Comparison of ENCODE assay signal across 1 cellular context in the genomic region with DNA sequence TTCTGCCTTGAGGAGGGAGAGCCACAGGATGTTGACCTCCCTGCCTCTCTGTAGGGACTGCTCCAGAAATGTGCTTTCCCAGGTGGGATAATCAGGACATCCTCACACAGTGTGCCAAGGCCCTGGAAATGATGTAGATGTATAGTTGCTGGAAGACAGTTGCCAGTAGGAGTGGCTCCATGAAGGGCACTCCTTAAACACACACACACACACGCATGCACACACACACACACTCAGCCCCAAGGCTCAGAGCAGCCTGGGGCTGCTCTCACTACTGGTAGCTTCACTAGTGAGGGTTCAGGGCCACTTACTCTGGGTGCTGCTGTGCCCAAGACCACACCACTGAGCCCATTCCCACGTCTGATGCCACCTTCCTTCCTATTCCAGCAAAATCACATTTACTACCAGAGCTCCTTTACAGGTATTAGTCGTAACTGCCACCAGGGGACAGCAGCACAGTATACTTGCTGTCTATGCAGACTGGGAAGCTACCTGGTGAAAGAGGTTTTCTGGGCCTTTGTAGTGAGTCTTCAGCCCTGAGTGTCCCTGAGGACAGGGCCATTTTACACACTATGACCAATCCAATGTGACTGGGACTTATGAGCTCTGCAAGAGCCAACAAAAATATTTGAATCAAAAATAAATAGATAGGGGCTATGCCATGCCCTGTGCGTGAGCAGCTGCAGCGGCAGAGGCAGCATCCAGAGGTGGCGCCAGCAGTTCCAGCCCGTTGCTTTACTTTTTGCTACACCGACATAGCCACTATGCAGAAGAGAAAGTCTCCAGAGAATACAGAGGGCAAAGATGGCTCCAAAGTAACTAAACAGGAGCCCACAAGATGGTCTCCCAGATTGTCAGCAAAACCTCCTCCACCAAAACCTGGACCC.
TF ChIP-seq lines count a peak whose summit lies in the region.

No MANE protein-coding gene starts in this region.

TF ChIP-seq in HepG2, 621 proteins besides CTCF, POLR2A, EP300 and RAD21:
- TF ChIP-seq MIER3 (CRISPR knock-in tag; IDR thresholded peaks at IDR 0.05; ENCODE audit: borderline replicate concordance) (no peak), SMC3 (IDR thresholded peaks at IDR 0.05; ENCODE audit: low read length) (peak; percentile 66; the same call in 1 of the 2 replicates), U2AF2 (IDR thresholded peaks at IDR 0.05; ENCODE audit: low read depth, low read length) (no peak), HNRNPH1 (optimal IDR thresholded peaks at IDR 0.05; ENCODE audit: low read depth, low read length) (no peak), ZNF510 (CRISPR knock-in tag; IDR thresholded peaks at IDR 0.05; ENCODE audit: low read depth) (no peak), HCFC1 (IDR thresholded peaks at IDR 0.05; ENCODE audit: low read depth, low read length) (no peak), RARA (CRISPR knock-in tag; IDR thresholded peaks at IDR 0.05) (no peak), ZNF737 (CRISPR knock-in tag; IDR thresholded peaks at IDR 0.05; ENCODE audit: borderline replicate concordance) (no peak), STAG1 (CRISPR knock-in tag; IDR thresholded peaks at IDR 0.05) (peak; percentile 23; the same call in 1 of the 2 replicates)
- TF ChIP-seq, protein P1, sequence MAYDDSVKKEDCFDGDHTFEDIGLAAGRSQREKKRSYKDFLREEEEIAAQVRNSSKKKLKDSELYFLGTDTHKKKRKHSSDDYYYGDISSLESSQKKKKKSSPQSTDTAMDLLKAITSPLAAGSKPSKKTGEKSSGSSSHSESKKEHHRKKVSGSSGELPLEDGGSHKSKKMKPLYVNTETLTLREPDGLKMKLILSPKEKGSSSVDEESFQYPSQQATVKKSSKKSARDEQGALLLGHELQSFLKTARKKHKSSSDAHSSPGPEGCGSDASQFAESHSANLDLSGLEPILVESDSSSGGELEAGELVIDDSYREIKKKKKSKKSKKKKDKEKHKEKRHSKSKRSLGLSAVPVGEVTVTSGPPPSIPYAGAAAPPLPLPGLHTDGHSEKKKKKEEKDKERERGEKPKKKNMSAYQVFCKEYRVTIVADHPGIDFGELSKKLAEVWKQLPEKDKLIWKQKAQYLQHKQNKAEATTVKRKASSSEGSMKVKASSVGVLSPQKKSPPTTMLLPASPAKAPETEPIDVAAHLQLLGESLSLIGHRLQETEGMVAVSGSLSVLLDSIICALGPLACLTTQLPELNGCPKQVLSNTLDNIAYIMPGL (CRISPR knock-in tag; IDR thresholded peaks at IDR 0.05; ENCODE audit: borderline replicate concordance in 1 of 2, low read depth in 1 of 2), result 0 out of 4 replicates have a peak, but pooled peaks of 1 of the 2 experiments have one; percentile 23
- TF ChIP-seq, protein P2, sequence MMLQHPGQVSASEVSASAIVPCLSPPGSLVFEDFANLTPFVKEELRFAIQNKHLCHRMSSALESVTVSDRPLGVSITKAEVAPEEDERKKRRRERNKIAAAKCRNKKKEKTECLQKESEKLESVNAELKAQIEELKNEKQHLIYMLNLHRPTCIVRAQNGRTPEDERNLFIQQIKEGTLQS (CRISPR knock-in tag; IDR thresholded peaks at IDR 0.05), result no peak
- TF ChIP-seq, protein P3, sequence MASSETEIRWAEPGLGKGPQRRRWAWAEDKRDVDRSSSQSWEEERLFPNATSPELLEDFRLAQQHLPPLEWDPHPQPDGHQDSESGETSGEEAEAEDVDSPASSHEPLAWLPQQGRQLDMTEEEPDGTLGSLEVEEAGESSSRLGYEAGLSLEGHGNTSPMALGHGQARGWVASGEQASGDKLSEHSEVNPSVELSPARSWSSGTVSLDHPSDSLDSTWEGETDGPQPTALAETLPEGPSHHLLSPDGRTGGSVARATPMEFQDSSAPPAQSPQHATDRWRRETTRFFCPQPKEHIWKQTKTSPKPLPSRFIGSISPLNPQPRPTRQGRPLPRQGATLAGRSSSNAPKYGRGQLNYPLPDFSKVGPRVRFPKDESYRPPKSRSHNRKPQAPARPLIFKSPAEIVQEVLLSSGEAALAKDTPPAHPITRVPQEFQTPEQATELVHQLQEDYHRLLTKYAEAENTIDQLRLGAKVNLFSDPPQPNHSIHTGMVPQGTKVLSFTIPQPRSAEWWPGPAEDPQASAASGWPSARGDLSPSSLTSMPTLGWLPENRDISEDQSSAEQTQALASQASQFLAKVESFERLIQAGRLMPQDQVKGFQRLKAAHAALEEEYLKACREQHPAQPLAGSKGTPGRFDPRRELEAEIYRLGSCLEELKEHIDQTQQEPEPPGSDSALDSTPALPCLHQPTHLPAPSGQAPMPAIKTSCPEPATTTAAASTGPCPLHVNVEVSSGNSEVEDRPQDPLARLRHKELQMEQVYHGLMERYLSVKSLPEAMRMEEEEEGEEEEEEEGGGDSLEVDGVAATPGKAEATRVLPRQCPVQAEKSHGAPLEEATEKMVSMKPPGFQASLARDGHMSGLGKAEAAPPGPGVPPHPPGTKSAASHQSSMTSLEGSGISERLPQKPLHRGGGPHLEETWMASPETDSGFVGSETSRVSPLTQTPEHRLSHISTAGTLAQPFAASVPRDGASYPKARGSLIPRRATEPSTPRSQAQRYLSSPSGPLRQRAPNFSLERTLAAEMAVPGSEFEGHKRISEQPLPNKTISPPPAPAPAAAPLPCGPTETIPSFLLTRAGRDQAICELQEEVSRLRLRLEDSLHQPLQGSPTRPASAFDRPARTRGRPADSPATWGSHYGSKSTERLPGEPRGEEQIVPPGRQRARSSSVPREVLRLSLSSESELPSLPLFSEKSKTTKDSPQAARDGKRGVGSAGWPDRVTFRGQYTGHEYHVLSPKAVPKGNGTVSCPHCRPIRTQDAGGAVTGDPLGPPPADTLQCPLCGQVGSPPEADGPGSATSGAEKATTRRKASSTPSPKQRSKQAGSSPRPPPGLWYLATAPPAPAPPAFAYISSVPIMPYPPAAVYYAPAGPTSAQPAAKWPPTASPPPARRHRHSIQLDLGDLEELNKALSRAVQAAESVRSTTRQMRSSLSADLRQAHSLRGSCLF (CRISPR knock-in tag; IDR thresholded peaks at IDR 0.05; ENCODE audit: borderline replicate concordance), result no peak
- TF ChIP-seq, protein P4, sequence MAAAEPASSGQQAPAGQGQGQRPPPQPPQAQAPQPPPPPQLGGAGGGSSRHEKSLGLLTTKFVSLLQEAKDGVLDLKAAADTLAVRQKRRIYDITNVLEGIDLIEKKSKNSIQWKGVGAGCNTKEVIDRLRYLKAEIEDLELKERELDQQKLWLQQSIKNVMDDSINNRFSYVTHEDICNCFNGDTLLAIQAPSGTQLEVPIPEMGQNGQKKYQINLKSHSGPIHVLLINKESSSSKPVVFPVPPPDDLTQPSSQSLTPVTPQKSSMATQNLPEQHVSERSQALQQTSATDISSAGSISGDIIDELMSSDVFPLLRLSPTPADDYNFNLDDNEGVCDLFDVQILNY (CRISPR knock-in tag; conservative IDR thresholded peaks at IDR 0.05), result no peak
- TF ChIP-seq, protein P5, sequence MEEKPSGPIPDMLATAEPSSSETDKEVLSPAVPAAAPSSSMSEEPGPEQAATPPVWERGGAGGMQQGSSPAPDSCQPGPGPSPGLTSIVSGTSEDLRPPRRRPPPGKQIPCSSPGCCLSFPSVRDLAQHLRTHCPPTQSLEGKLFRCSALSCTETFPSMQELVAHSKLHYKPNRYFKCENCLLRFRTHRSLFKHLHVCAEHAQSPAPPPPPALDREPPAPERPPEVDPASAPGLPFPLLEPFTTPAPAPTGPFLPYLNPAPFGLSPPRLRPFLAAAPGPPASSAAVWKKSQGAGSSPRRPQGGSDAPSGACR (CRISPR knock-in tag; IDR thresholded peaks at IDR 0.05), result no peak
